11 cellular contexts compared by ENCODE assay signal in the genomic region with DNA sequence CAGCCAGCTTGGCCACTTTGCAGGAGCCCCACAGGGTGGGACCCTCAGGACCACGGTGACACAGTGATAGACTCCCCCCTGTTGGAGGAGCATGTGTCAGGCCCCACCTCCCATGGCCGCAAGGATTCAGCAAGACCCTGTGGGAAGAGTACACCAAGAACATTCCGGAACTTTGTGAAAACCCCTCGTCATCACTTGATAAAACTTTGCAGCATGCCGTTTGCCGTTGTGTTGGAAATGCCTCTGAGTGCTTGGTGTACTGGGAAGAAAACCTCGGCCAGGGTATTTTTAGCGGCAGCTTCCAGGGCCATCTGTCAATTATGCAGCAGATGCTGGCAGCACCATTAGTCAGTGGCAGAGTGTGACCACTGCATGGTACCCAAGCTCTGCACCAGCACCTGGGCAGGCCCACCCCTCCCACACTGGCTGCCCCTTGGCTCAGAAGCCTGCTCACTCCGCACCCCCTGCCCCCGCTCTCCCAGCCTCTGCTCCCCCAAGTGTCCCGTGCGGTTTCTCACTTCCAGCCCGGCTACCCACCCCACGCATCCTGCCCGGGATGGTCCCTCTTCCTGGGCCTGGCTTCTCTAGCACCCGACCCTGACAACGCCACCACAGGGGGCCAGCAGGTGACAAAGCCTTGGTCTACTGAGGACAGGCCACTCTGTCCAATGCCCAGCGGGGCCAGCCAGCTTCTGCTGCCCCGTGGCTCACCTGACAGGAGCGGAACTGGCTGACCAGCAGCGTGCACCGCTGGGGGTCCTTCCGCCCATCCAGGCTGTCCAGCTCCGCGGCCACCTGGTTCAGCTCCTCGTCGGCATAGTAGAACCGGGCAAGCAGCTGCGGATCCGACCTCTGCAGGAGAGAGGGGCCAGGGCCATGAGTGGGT.
DNase-seq lines count a peak whose midpoint lies in the region; ATAC-seq and TF ChIP-seq lines count a peak whose summit lies in the region.
"Had no signal": no experiment of that assay in that cellular context is flagged by ENCODE, and none has a peak within 500 bp of the region (broad histone marks: within the 10 kb centered on the region; RNA-seq: fewer than 3 reads in every experiment).

No MANE protein-coding gene starts in this region.

- no peak overlapping the region for H3K4me3 ChIP-seq in right atrium auricular region
- H3K4me3 ChIP-seq in dorsolateral prefrontal cortex = no peak overlapping the region
- no peak overlapping the region for H3K4me3 ChIP-seq in upper lobe of right lung

- no peaks in the 10 kb centered on the region for H3K36me3 ChIP-seq in right atrium auricular region
- no peaks in the 10 kb centered on the region for H3K36me3 ChIP-seq in upper lobe of right lung

- peak; percentile 59 for DNase-seq in Right ventricle myocardium inferior (ENCODE audit: missing footprints)
- DNase-seq in right atrium auricular region (ENCODE audit: low spot score) = no peak
- DNase-seq in dorsolateral prefrontal cortex = peak in 9 of 10 donors; percentile 51 to 86 (median 75)
- DNase-seq in myocyte (ENCODE audit: low read depth) = peak; percentile 91
- DNase-seq in upper lobe of right lung = peak; percentile 56
- DNase-seq in SW480 (ENCODE audit: low spot score) = no peak
- DNase-seq: HCEC 1CT; NCI-H1417 treated with DMSO at 0.1 percent for 48 hours; NK-92 treated with Interleukin-12 subunit alpha and Interleukin-12 subunit beta, amount 100 ng/mL, for 24 hours had no signal

- intact Hi-C loops in Right ventricle myocardium inferior (cut with DNase I) = loop anchor here (5.0 kb wide), 1 partner anchor 86 kb away; no protein-coding TSS in a partner anchor
- intact Hi-C loops in dorsolateral prefrontal cortex (cut with DNase I) = no loop called here
- intact Hi-C loops in upper lobe of right lung (cut with DNase I) = no loop called here

- ATAC-seq in Right ventricle myocardium inferior = peak; percentile 86
- ATAC-seq in upper lobe of right lung = peak; percentile 13
- ATAC-seq in HG02588 (IDR thresholded peaks at IDR 0.05; ENCODE audit: unreplicated experiment) = no peak
- ATAC-seq in HG02571 (IDR thresholded peaks at IDR 0.05; ENCODE audit: unreplicated experiment) = no peak

- no peak for TF ChIP-seq CTCF in right atrium auricular region (IDR thresholded peaks at IDR 0.05)
- no peak for TF ChIP-seq CTCF in dorsolateral prefrontal cortex (IDR thresholded peaks at IDR 0.05 in 54 of 56, conservative IDR thresholded peaks at IDR 0.05 in 2 of 56; ENCODE audit: low read depth in 1 of 56, partially characterized antibody in 56 of 56)
- no peak for TF ChIP-seq CTCF in upper lobe of right lung (IDR thresholded peaks at IDR 0.05)

- H3K4me1 ChIP-seq in right atrium auricular region (peaks cover 0 to 11% of the 10 kb centered on the region in 2 donors), upper lobe of right lung (no peaks in the 10 kb centered on the region)

- no peaks in the 10 kb centered on the region for H3K9me3 ChIP-seq in right atrium auricular region
- H3K9me3 ChIP-seq in upper lobe of right lung = no peaks in the 10 kb centered on the region

- no peaks in the 10 kb centered on the region for H3K27me3 ChIP-seq in right atrium auricular region
- H3K27me3 ChIP-seq in dorsolateral prefrontal cortex = no peaks in the 10 kb centered on the region
- H3K27me3 ChIP-seq in upper lobe of right lung = no peaks in the 10 kb centered on the region

- peak overlapping the region in 1 of 2 donors; percentile 31 for H3K27ac ChIP-seq in right atrium auricular region
- peak overlapping the region in 57 of 59 donors; percentile 40 to 99 (median 81) for H3K27ac ChIP-seq in dorsolateral prefrontal cortex
- no peak overlapping the region for H3K27ac ChIP-seq in upper lobe of right lung

Comparison
In these comparisons a context has a peak if more than half of its experiments do, and no peak if none do; other contexts are left out.
1. DNase-seq: peak in Right ventricle myocardium inferior (single experiment), dorsolateral prefrontal cortex (9 of 10), myocyte (single experiment) and upper lobe of right lung (single experiment); none in right atrium auricular region (single experiment) and SW480 (single experiment).
2. ATAC-seq: peak in Right ventricle myocardium inferior (single experiment) and upper lobe of right lung (single experiment); none in HG02588 (single experiment) and HG02571 (single experiment).